ENCODE assay signal across 14 cellular contexts in genomic region chr6:144678844-144679243, GRCh38.
DNase-seq lines count a peak whose midpoint lies in the region; ATAC-seq and TF ChIP-seq lines count a peak whose summit lies in the region.
"Had no signal": no experiment of that assay in that cellular context is flagged by ENCODE, and none has a peak within 500 bp of the region (broad histone marks: within the 10 kb centered on the region; RNA-seq: fewer than 3 reads in every experiment).

No MANE protein-coding gene starts in this region.

- no peak for DNase-seq in Right ventricle myocardium superior
- DNase-seq in Right ventricle myocardium inferior (ENCODE audit: missing footprints) = no peak
- no peak for DNase-seq in ascending aorta (ENCODE audit: low spot score in 2 of 2)
- no peak for DNase-seq in left lobe of liver (ENCODE audit: low spot score)
- no peak for DNase-seq in thoracic aorta (ENCODE audit: low spot score)
- no peak for DNase-seq in NCI-H748 (lab: John Stamatoyannopoulos, UW; ENCODE audit: unreplicated experiment)
- DNase-seq in SKM-1 (lab: John Stamatoyannopoulos, UW; ENCODE audit: unreplicated experiment) = no peak
- no peak for DNase-seq in nucleus accumbens (lab: John Stamatoyannopoulos, UW)
- DNase-seq: activated naive CD8-positive, alpha-beta T cell treated with anti-CD3 and anti-CD28 coated beads, Interleukin-2, amount 50 U/mL, for 24 hours; effector memory CD4-positive, alpha-beta T cell; NCI-H187; NCI-H748 treated with DMSO at 0.1 percent for 48 hours; nephron progenitor cell; SHP77 treated with DMSO at 0.1 percent for 48 hours had no signal

- H3K4me1 ChIP-seq in ascending aorta = peaks cover 0 to 24% of the 10 kb centered on the region in 2 donors
- H3K4me1 ChIP-seq in thoracic aorta (ENCODE audit: control insufficient read depth in 1 of 2, low read depth in 2 of 2) = peaks cover 28 to 58% of the 10 kb centered on the region in 2 donors

- H3K9me3 ChIP-seq in ascending aorta = peaks cover 8 to 10% of the 10 kb centered on the region in 2 donors
- H3K9me3 ChIP-seq in thoracic aorta = peaks cover 4% of the 10 kb centered on the region

- intact Hi-C loops in Right ventricle myocardium superior (cut with DNase I) = no loop called here
- intact Hi-C loops in Right ventricle myocardium inferior (cut with DNase I) = no loop called here
- intact Hi-C loops in ascending aorta (cut with DNase I) = no loop called here

- ATAC-seq in Right ventricle myocardium superior (ENCODE audit: poor library complexity) = peak; percentile 45
- ATAC-seq in Right ventricle myocardium inferior = no peak
- ATAC-seq in left lobe of liver = peak; percentile 26
- ATAC-seq in thoracic aorta (ENCODE audit: insufficient number of reproducible peaks, low FRiP score, low read depth) = peak; percentile 60
- ATAC-seq: activated naive CD8-positive, alpha-beta T cell treated with anti-CD3 and anti-CD28 coated beads, Interleukin-2, amount 50 U/mL, for 24 hours had no signal

- no peaks in the 10 kb centered on the region for H3K27me3 ChIP-seq in ascending aorta
- H3K27me3 ChIP-seq in thoracic aorta (replicated peaks; ENCODE audit: insufficient read depth) = no peaks in the 10 kb centered on the region

- H3K27ac ChIP-seq in ascending aorta (peak overlapping the region; percentile 36 to 47), thoracic aorta (peak overlapping the region in 1 of 2 donors; percentile 50)

- H3K4me3 ChIP-seq in ascending aorta (no peak overlapping the region), thoracic aorta (no peak overlapping the region)

- TF ChIP-seq CTCF in ascending aorta (IDR thresholded peaks at IDR 0.05) (no peak), thoracic aorta (IDR thresholded peaks at IDR 0.05) (no peak)

- H3K36me3 ChIP-seq in ascending aorta (no peaks in the 10 kb centered on the region), thoracic aorta (no peaks in the 10 kb centered on the region)
